In the genomic region with DNA sequence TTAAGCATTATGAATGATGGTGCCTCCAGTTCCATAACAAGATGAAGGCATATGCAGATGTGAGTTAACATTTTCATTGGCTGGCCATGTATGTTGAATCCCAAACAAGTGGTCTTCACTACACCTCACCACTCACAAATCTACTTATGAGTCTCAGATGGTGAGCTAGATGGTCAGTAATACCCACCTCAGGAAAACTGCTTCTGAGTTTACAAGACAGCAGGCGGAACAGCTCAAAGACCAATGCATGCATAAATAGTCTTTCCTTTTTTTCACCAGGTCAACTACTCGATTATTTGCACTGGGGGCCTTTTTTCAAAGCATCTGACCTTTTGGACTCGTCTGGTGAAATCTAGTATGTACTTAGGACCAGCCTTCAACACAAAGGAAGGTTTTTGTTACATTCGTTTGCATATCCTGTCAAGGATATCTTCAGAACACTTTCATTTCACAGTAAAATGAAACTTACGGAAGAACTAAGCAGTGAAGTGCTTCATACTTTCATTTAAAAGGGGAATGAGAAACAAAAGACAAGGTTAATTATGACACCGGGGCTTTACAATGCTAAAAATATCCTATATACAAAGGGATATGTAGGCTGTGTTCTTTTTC, we compare ENCODE assay signal across 11 cellular contexts. TPM values are rescaled to one million over a fixed set of nuclear protein-coding genes. Genes with fewer than 3 reads are reported as not detected.
DNase-seq lines count a peak whose midpoint lies in the region; ATAC-seq and TF ChIP-seq lines count a peak whose summit lies in the region.
"Had no signal": no experiment of that assay in that cellular context is flagged by ENCODE, and none has a peak within 500 bp of the region (broad histone marks: within the 10 kb centered on the region; RNA-seq: fewer than 3 reads in every experiment).

No MANE protein-coding gene starts in this region.

- no peaks in the 10 kb centered on the region for H3K36me3 ChIP-seq in naive thymus-derived CD4-positive, alpha-beta T cell (ENCODE audit: control insufficient read depth in 2 of 3, insufficient read depth in 3 of 3, low read length in 3 of 3)
- H3K36me3 ChIP-seq in esophagus squamous epithelium: no peaks in the 10 kb centered on the region

- no peaks in the 10 kb centered on the region for H3K9me3 ChIP-seq in naive thymus-derived CD4-positive, alpha-beta T cell (ENCODE audit: control insufficient read depth in 2 of 3, low read length in 3 of 3)
- H3K9me3 ChIP-seq in esophagus squamous epithelium: no peaks in the 10 kb centered on the region

- peak overlapping the region; percentile 54 to 89 (median 80) for H3K4me3 Mint-ChIP-seq in naive thymus-derived CD4-positive, alpha-beta T cell

- no peaks in the 10 kb centered on the region for H3K27me3 Mint-ChIP-seq in naive thymus-derived CD4-positive, alpha-beta T cell

- no peaks in the 10 kb centered on the region for H3K27me3 ChIP-seq in naive thymus-derived CD4-positive, alpha-beta T cell (ENCODE audit: control insufficient read depth in 2 of 2, insufficient read depth in 2 of 2, low read length in 2 of 2)
- peaks cover 0 to 4% (median 1%) of the 10 kb centered on the region in 4 donors for H3K27me3 ChIP-seq in esophagus squamous epithelium

- H3K4me1 ChIP-seq in naive thymus-derived CD4-positive, alpha-beta T cell (ENCODE audit: control insufficient read depth in 2 of 2, insufficient read depth in 2 of 2, low read length in 2 of 2): peaks cover 0 to 6% of the 10 kb centered on the region in 2 donors
- no peaks in the 10 kb centered on the region for H3K4me1 ChIP-seq in esophagus squamous epithelium

- H3K27ac ChIP-seq in naive thymus-derived CD4-positive, alpha-beta T cell (ENCODE audit: low read depth, low read length): peak overlapping the region; percentile 57
- H3K27ac ChIP-seq in esophagus squamous epithelium (no peak overlapping the region), coronary artery (no peak overlapping the region)

- TF ChIP-seq POLR2A in esophagus squamous epithelium (IDR thresholded peaks at IDR 0.05): no peak

- WGBS in esophagus squamous epithelium, 2 donors: 32 to 39% methylated on average over 6 of the region's 6 CpGs

- TF ChIP-seq CTCF in esophagus squamous epithelium (IDR thresholded peaks at IDR 0.05) (no peak), coronary artery (IDR thresholded peaks at IDR 0.05) (no peak)

- ATAC-seq in activated CD4-positive, CD25-positive, alpha-beta regulatory T cell treated with anti-CD3 and anti-CD28 coated beads, Interleukin-2, amount 50 U/mL, for 24 hours: peak; percentile 43 to 51
- ATAC-seq in GM21737 (IDR thresholded peaks at IDR 0.05; ENCODE audit: unreplicated experiment) (peak; percentile 94), HG03521 (IDR thresholded peaks at IDR 0.05; ENCODE audit: unreplicated experiment) (peak; percentile 93)
- ATAC-seq in naive thymus-derived CD4-positive, alpha-beta T cell: no peak

- intact Hi-C loops in naive thymus-derived CD4-positive, alpha-beta T cell (cut with micrococcal nuclease): loop anchor here in 1 of 2 donors (1.0 to 2.0 kb wide), 2 partner anchors 27 to 47 kb away; no protein-coding TSS in a partner anchor
- intact Hi-C loops in esophagus squamous epithelium (cut with DNase I) (no loop called here), head of caudate nucleus (cut with DNase I) (no loop called here)

- no peak for DNase-seq in activated CD4-positive, CD25-positive, alpha-beta regulatory T cell (lab: John Stamatoyannopoulos, UW)
- peak in 3 of 9 donors; percentile 2 to 5 (median 3) for DNase-seq in naive thymus-derived CD4-positive, alpha-beta T cell
- no peak for DNase-seq in esophagus squamous epithelium (lab: John Stamatoyannopoulos, UW)
- no peak for DNase-seq in coronary artery (ENCODE audit: low spot score)
- DNase-seq in head of caudate nucleus: no peak
- DNase-seq: anterior cingulate cortex, RPMI8226, substantia nigra had no signal

- CTCF ChIA-PET in naive thymus-derived CD4-positive, alpha-beta T cell (lab: Charles Lee): no interaction called here

- peak overlapping the region; percentile 80 to 98 (median 92) for H3K27ac Mint-ChIP-seq in naive thymus-derived CD4-positive, alpha-beta T cell

- POLR2A ChIA-PET in naive thymus-derived CD4-positive, alpha-beta T cell (lab: Charles Lee): no interaction called here

- peaks cover 0 to 5% (median 0%) of the 10 kb centered on the region in 11 donors for H3K9me3 Mint-ChIP-seq in naive thymus-derived CD4-positive, alpha-beta T cell

- H3K4me1 Mint-ChIP-seq in naive thymus-derived CD4-positive, alpha-beta T cell: peaks cover 0 to 16% (median 8%) of the 10 kb centered on the region in 7 donors

- H3K36me3 Mint-ChIP-seq in naive thymus-derived CD4-positive, alpha-beta T cell: peaks cover 0 to 11% (median 0%) of the 10 kb centered on the region in 5 donors

- H3K4me3 ChIP-seq in naive thymus-derived CD4-positive, alpha-beta T cell (ENCODE audit: low read length): peak overlapping the region; percentile 46
- H3K4me3 ChIP-seq in esophagus squamous epithelium (peak overlapping the region in 1 of 4 donors; percentile 12), coronary artery (no peak overlapping the region)

RNA-seq across cellular contexts. Expression of a gene that starts 23.1 kb away (rescaled TPM):
- 1 to 10 TPM in 3 of 5 experiments, under 1 TPM in 2; 0.13 to 4.4 (median 1.0) TPM for total RNA-seq in naive thymus-derived CD4-positive, alpha-beta T cell
- polyA plus RNA-seq in naive thymus-derived CD4-positive, alpha-beta T cell: under 1 TPM in 1 of 2 donors, not detected in 1; 0.05 TPM
- 1 to 10 TPM in 1 of 4 donors, under 1 TPM in 2, not detected in 1; 0.49 to 1.8 (median 0.95) TPM for total RNA-seq in esophagus squamous epithelium

RNA-seq across cellular contexts. Expression of a gene that starts 52.6 kb away (rescaled TPM):
- 10 to 100 TPM; 24.7 to 95.8 (median 32.0) TPM for total RNA-seq in naive thymus-derived CD4-positive, alpha-beta T cell
- 10 to 100 TPM; 26.0 to 34.7 TPM for polyA plus RNA-seq in naive thymus-derived CD4-positive, alpha-beta T cell
- 10 to 100 TPM; 19.4 to 43.2 (median 25.3) TPM for total RNA-seq in esophagus squamous epithelium
